In genomic region chr1:192170196-192170984, GRCh38 we compare ENCODE assay signal across 3 cellular contexts.
TF ChIP-seq lines count a peak whose summit lies in the region.

No MANE protein-coding gene starts in this region.

TF ChIP-seq in HEK293T, 16 proteins besides CTCF, POLR2A, EP300 and RAD21:
- no peak for TF ChIP-seq BHLHE40 (IDR thresholded peaks at IDR 0.05; ENCODE audit: borderline replicate concordance)
- TF ChIP-seq PKNOX1 (IDR thresholded peaks at IDR 0.05), result peak; percentile 51; the same call in 1 of the 2 replicates
TF ChIP-seq in HEK293T: peak in this region for 1.

TF ChIP-seq in endothelial cell of umbilical vein, 7 proteins besides CTCF, POLR2A, EP300 and RAD21:
- TF ChIP-seq MAX (IDR thresholded peaks at IDR 0.05; ENCODE audit: insufficient read depth, insufficient read length) (no peak), POLR2AphosphoS5 (IDR thresholded peaks at IDR 0.05; ENCODE audit: insufficient read depth, low read depth, low read length) (peak; percentile 84), MYC (IDR thresholded peaks at IDR 0.05; ENCODE audit: low read depth, low read length) (no peak), FOS (IDR thresholded peaks at IDR 0.05; ENCODE audit: borderline replicate concordance, insufficient read depth, low read length) (peak; percentile 91), GATA2 (IDR thresholded peaks at IDR 0.05; ENCODE audit: insufficient read depth, insufficient read length, low read depth, low read length) (peak; percentile 97), JUN (IDR thresholded peaks at IDR 0.05; ENCODE audit: borderline replicate concordance, insufficient read depth, insufficient read length, low read depth) (peak; percentile 86), EZH2 (IDR thresholded peaks at IDR 0.05; ENCODE audit: borderline replicate concordance, low read depth, low read length, severe bottlenecking) (no peak)

TF ChIP-seq in WTC11, 78 proteins besides CTCF, POLR2A, EP300 and RAD21:
- TF ChIP-seq NR2C2 (CRISPR knock-in tag; IDR thresholded peaks at IDR 0.05) (no peak), ZNF532 (CRISPR knock-in tag; IDR thresholded peaks at IDR 0.05; ENCODE audit: borderline replicate concordance) (no peak), SMAD3 (CRISPR knock-in tag; IDR thresholded peaks at IDR 0.05; ENCODE audit: borderline replicate concordance) (no peak), AFF4 (CRISPR knock-in tag; IDR thresholded peaks at IDR 0.05; ENCODE audit: borderline replicate concordance) (no peak), NFE2L1 (CRISPR knock-in tag; IDR thresholded peaks at IDR 0.05) (no peak), ZBTB43 (CRISPR knock-in tag; IDR thresholded peaks at IDR 0.05) (no peak), JAZF1 (CRISPR knock-in tag; IDR thresholded peaks at IDR 0.05) (no peak), ZBTB21 (CRISPR knock-in tag; IDR thresholded peaks at IDR 0.05; ENCODE audit: borderline replicate concordance) (no peak), CREM (CRISPR knock-in tag; IDR thresholded peaks at IDR 0.05) (no peak), RELA (CRISPR knock-in tag; IDR thresholded peaks at IDR 0.05; ENCODE audit: borderline replicate concordance) (no peak)
